ENCODE assay signal across 8 cellular contexts in genomic region chr15:42547926-42548257, GRCh38. TPM values are rescaled to one million over a fixed set of nuclear protein-coding genes. Genes with fewer than 3 reads are reported as not detected.
DNase-seq lines count a peak whose midpoint lies in the region; ATAC-seq and TF ChIP-seq lines count a peak whose summit lies in the region.

No MANE protein-coding gene starts in this region.

- peak; percentile 21 for ATAC-seq in central memory CD8-positive, alpha-beta T cell (replicated peaks; ENCODE audit: extremely low read depth, poor library complexity, severe bottlenecking)
- no peak for ATAC-seq in HG03469 (IDR thresholded peaks at IDR 0.05; ENCODE audit: unreplicated experiment)
- ATAC-seq in GM21447 (IDR thresholded peaks at IDR 0.05; ENCODE audit: unreplicated experiment), result no peak

- no peaks in the 10 kb centered on the region for H3K9me3 Mint-ChIP-seq in central memory CD8-positive, alpha-beta T cell

- no peak for TF ChIP-seq POLR2A in lower leg skin (IDR thresholded peaks at IDR 0.05)
- no peak for TF ChIP-seq POLR2A in thyroid gland (IDR thresholded peaks at IDR 0.05)

- no peaks in the 10 kb centered on the region for H3K9me2 ChIP-seq in Karpas-422 (replicated peaks; ENCODE audit: insufficient read depth, low read length)

- H3K79me2 ChIP-seq in Karpas-422 (ENCODE audit: low read length), result peaks cover 79% of the 10 kb centered on the region

- H3K36me3 Mint-ChIP-seq in central memory CD8-positive, alpha-beta T cell (ENCODE audit: insufficient read depth), result peaks cover 27% of the 10 kb centered on the region

- no peaks in the 10 kb centered on the region for H3K9me3 ChIP-seq in Karpas-422 (ENCODE audit: low read length)
- H3K9me3 ChIP-seq in thyroid gland, result no peaks in the 10 kb centered on the region

- peak overlapping the region; percentile 97 for H3K27ac Mint-ChIP-seq in central memory CD8-positive, alpha-beta T cell (ENCODE audit: low read depth)

- intact Hi-C loops in lower leg skin (cut with DNase I; ENCODE audit: low total_unique reads) (no loop called here), thyroid gland (cut with DNase I) (loop anchor here (5.0 kb wide), 1 partner anchor 56 kb away; the partner anchor contains the start of gene ZNF106)

- H2AFZ ChIP-seq in Karpas-422 (ENCODE audit: low read length), result peak overlapping the region; percentile 97; the same call in 1 of the 2 replicates

- peak overlapping the region; percentile 90 for H3K4me3 Mint-ChIP-seq in central memory CD8-positive, alpha-beta T cell

- H3K27ac ChIP-seq in Karpas-422 (ENCODE audit: low read length) (no peak overlapping the region), thyroid gland (peak overlapping the region; percentile 84 to 87 (median 87))

- 2% methylated on average over 9 of the region's 9 CpGs for WGBS in lower leg skin, 2 donors
- whole genome bisulfite sequencing in thyroid gland, 2 donors, result 1 to 3% methylated on average over 9 of the region's 9 CpGs

- peak overlapping the region; percentile 98 for H3K9ac ChIP-seq in Karpas-422 (ENCODE audit: low read length)

- DNase-seq in NCI-H1436 (lab: John Stamatoyannopoulos, UW) (peak; percentile 7), NCI-H1436 treated with DMSO at 0.1 percent for 48 hours (lab: John Stamatoyannopoulos, UW) (no peak), Karpas-422 (peak; percentile 45), lower leg skin (ENCODE audit: low spot score in 2 of 2) (no peak), thyroid gland (no peak)
- DNase-seq in central memory CD8-positive, alpha-beta T cell (ENCODE audit: low spot score in 2 of 2), result no peak

- H3K4me1 ChIP-seq in Karpas-422 (ENCODE audit: low read length) (peaks cover 44% of the 10 kb centered on the region), thyroid gland (peaks cover 5 to 20% of the 10 kb centered on the region in 2 donors)

- H3K27me3 ChIP-seq in Karpas-422 (ENCODE audit: low read length) (no peaks in the 10 kb centered on the region), thyroid gland (no peaks in the 10 kb centered on the region)

- H3K4me1 Mint-ChIP-seq in central memory CD8-positive, alpha-beta T cell, result peaks cover 40% of the 10 kb centered on the region

- peak overlapping the region; percentile 96 for H3K4me2 ChIP-seq in Karpas-422 (ENCODE audit: low read depth, low read length, poor library complexity, severe bottlenecking)

- no peaks in the 10 kb centered on the region for H4K20me1 ChIP-seq in Karpas-422 (ENCODE audit: insufficient read depth, low read depth, low read length)

- H3K4me3 ChIP-seq in Karpas-422 (ENCODE audit: low read length) (peak overlapping the region; percentile 100), lower leg skin (ENCODE audit: low read depth, poor library complexity, severe bottlenecking) (peak overlapping the region; percentile 96), thyroid gland (replicated peaks in 1 of 3) (peak overlapping the region; percentile 89 to 93 (median 92))

- no peaks in the 10 kb centered on the region for H3K27me3 Mint-ChIP-seq in central memory CD8-positive, alpha-beta T cell

- H3K36me3 ChIP-seq in Karpas-422 (ENCODE audit: insufficient read depth, low read length), result peaks cover 11% of the 10 kb centered on the region; the same call in 1 of the 2 replicates
- peaks cover 12 to 13% of the 10 kb centered on the region in 2 donors for H3K36me3 ChIP-seq in thyroid gland

- TF ChIP-seq CTCF in lower leg skin (IDR thresholded peaks at IDR 0.05) (no peak), thyroid gland (IDR thresholded peaks at IDR 0.05) (no peak)

RNA-seq across cellular contexts. Expression of gene LRRC57, which starts 0.7 kb away (rescaled TPM):
- total RNA-seq in Karpas-422 (2014; rRNA removed; shearing (Covaris generic); ENCODE audit: low replicate concordance), result 13.4 and 21.7 TPM in 2 replicates
- total RNA-seq in lower leg skin, result 10 to 100 TPM; 13.0 to 29.6 (median 24.3) TPM
- total RNA-seq in thyroid gland, result 10 to 100 TPM; 17.1 to 21.2 (median 18.6) TPM

RNA-seq across cellular contexts. Expression of gene HAUS2, which starts 0.7 kb away (rescaled TPM):
- 17.2 and 43.5 TPM in 2 replicates for total RNA-seq in Karpas-422 (2014; rRNA removed; shearing (Covaris generic); ENCODE audit: low replicate concordance)
- 10 to 100 TPM in 3 of 4 donors, 1 to 10 TPM in 1; 10.0 to 24.2 (median 23.7) TPM for total RNA-seq in lower leg skin
- total RNA-seq in thyroid gland, result 10 to 100 TPM; 20.6 to 32.3 (median 25.2) TPM

RNA-seq across cellular contexts. Expression of gene STARD9, which starts 27.5 kb away (rescaled TPM):
- total RNA-seq in Karpas-422 (2014; rRNA removed; shearing (Covaris generic); ENCODE audit: low replicate concordance), result 0.37 and 2.1 TPM in 2 replicates
- total RNA-seq in lower leg skin (1 to 10 TPM; 3.0 to 7.6 (median 6.7) TPM), thyroid gland (10 to 100 TPM in 2 of 4 donors, 1 to 10 TPM in 2; 6.4 to 23.4 (median 10.1) TPM)

RNA-seq across cellular contexts. Expression of gene SNAP23, which starts 52.5 kb away (rescaled TPM):
- total RNA-seq in Karpas-422 (2014; rRNA removed; shearing (Covaris generic); ENCODE audit: low replicate concordance), result 115 and 137 TPM in 2 replicates
- total RNA-seq in lower leg skin (10 to 100 TPM; 24.8 to 63.3 (median 42.4) TPM), thyroid gland (10 to 100 TPM; 55.7 to 76.9 (median 69.6) TPM)

RNA-seq across cellular contexts. Expression of gene ZNF106, which starts 57.0 kb away (rescaled TPM):
- 109 and 144 TPM in 2 replicates for total RNA-seq in Karpas-422 (2014; rRNA removed; shearing (Covaris generic); ENCODE audit: low replicate concordance)
- total RNA-seq in lower leg skin (10 to 100 TPM; 23.1 to 40.0 (median 31.1) TPM), thyroid gland (10 to 100 TPM; 42.9 to 54.8 (median 50.3) TPM)

Comparison
In these comparisons a context has a peak if more than half of its experiments do, and no peak if none do; other contexts are left out.
1. DNase-seq: peak in NCI-H1436 (single experiment) and Karpas-422 (single experiment); none in NCI-H1436 treated with DMSO at 0.1 percent for 48 hours (single experiment), central memory CD8-positive, alpha-beta T cell (0 of 2), lower leg skin (0 of 2) and thyroid gland (0 of 2).
2. Peak in every context shown above with its lines, with median percentiles within 50 percentile points of each other: H3K4me3 ChIP-seq.